7 cellular contexts compared by ENCODE assay signal in genomic region chr12:67515679-67516363, GRCh38.
DNase-seq lines count a peak whose midpoint lies in the region; ATAC-seq, FAIRE-seq and TF ChIP-seq lines count a peak whose summit lies in the region.

No MANE protein-coding gene starts in this region.

- H3K4me3 ChIP-seq in small intestine (ENCODE audit: low read depth in 1 of 2, low read length in 2 of 2) (no peak overlapping the region), adrenal gland (no peak overlapping the region)

- WGBS in small intestine, 3 donors = 30 to 52% (median 35%) methylated on average over 10 of the region's 10 CpGs
- WGBS in adrenal gland, 4 donors = 76 to 87% (median 80%) methylated on average over 10 of the region's 10 CpGs

- intact Hi-C loops in adrenal gland (cut with DNase I) = no loop called here

- H3K4me1 ChIP-seq in small intestine (ENCODE audit: control insufficient read depth in 2 of 2, insufficient read depth in 1 of 2, low read depth in 1 of 2, low read length in 1 of 2) (peaks cover 0 to 6% of the 10 kb centered on the region in 2 donors), adrenal gland (replicated peaks in 1 of 2) (no peaks in the 10 kb centered on the region)

- DNase-seq in NCI-H1417 treated with DMSO at 0.1 percent for 48 hours (lab: John Stamatoyannopoulos, UW) (peak; percentile 62), small intestine (peak; percentile 64), ACHN (no peak), adrenal gland (no peak)
- peak; percentile 3 to 6 for DNase-seq in activated CD4-positive, alpha-beta T cell treated with anti-CD3 and anti-CD28 coated beads, Interleukin-2, amount 50 U/mL, for 48 hours

- in situ Hi-C loops in ACHN (cut with HindIII; ENCODE audit: low pct_ligation_motif_present, low pct_unique_long_range_greater_than_20kb, low sequenced_read_pairs) = no loop called here

- TF ChIP-seq CTCF in adrenal gland (IDR thresholded peaks at IDR 0.05) = no peak

- H3K27me3 ChIP-seq in small intestine (ENCODE audit: control insufficient read depth in 2 of 2, insufficient read depth in 2 of 2, low read length in 2 of 2) (no peaks in the 10 kb centered on the region), adrenal gland (no peaks in the 10 kb centered on the region)

- FAIRE-seq in small intestine (lab: Jason Lieb, UNC) = no peak

- no peak for TF ChIP-seq POLR2A in adrenal gland (IDR thresholded peaks at IDR 0.05)

- ATAC-seq in GM19023 (IDR thresholded peaks at IDR 0.05; ENCODE audit: unreplicated experiment) (peak; percentile 86), HG02588 (IDR thresholded peaks at IDR 0.05; ENCODE audit: unreplicated experiment) (peak; percentile 95)

- H3K36me3 ChIP-seq in small intestine (ENCODE audit: control insufficient read depth in 2 of 2, insufficient read depth in 2 of 2, low read length in 2 of 2) (no peaks in the 10 kb centered on the region), adrenal gland (replicated peaks in 1 of 2) (no peaks in the 10 kb centered on the region)

- H3K9me3 ChIP-seq in small intestine (ENCODE audit: control insufficient read depth, low read depth) (no peaks in the 10 kb centered on the region), adrenal gland (replicated peaks in 1 of 3) (no peaks in the 10 kb centered on the region)

- H3K27ac ChIP-seq in small intestine (ENCODE audit: low read depth in 1 of 2, low read length in 1 of 2) = peak overlapping the region in 1 of 2 donors; percentile 76
- H3K27ac ChIP-seq in adrenal gland = no peak overlapping the region

Comparison
In these comparisons a context has a peak if more than half of its experiments do, and no peak if none do; other contexts are left out.
1. DNase-seq: peak in NCI-H1417 treated with DMSO at 0.1 percent for 48 hours (single experiment), activated CD4-positive, alpha-beta T cell treated with anti-CD3 and anti-CD28 coated beads, Interleukin-2, amount 50 U/mL, for 48 hours (2 of 2) and small intestine (single experiment); none in ACHN (single experiment) and adrenal gland (0 of 7).